ENCODE assay signal across 8 cellular contexts in the genomic region with DNA sequence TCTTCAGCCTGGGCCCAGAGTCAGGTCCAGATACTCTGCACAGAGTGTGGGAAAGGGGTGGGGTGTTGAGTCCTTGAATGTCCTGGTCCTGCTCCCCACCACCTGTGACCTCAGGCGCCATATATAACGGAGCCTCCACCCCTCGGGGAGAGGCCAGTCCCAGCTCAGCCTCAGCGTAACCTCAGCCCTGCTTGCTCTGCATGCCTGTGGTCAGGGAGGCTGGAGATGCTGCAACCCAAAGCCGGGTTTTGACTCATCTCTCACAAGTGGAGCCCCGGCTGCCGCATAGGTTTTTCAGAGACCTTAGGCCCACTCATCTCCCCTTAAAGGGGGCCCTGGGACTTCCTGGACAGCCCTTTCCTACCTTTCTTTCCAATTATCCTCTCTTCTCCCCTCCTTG. TPM values are rescaled to one million over a fixed set of nuclear protein-coding genes. Genes with fewer than 3 reads are reported as not detected.
DNase-seq lines count a peak whose midpoint lies in the region; ATAC-seq and TF ChIP-seq lines count a peak whose summit lies in the region.

No MANE protein-coding gene starts in this region.

- in situ Hi-C loops in ACHN (cut with HindIII; ENCODE audit: low pct_ligation_motif_present, low pct_unique_long_range_greater_than_20kb, low sequenced_read_pairs): no loop called here

- no peaks in the 10 kb centered on the region for H3K27me3 Mint-ChIP-seq in T-helper 1 cell treated with Interleukin-12 subunit alpha and Interleukin-12 subunit beta and Interleukin-4 antibody, amounts not matched to agents 30 μg/mL and 1 μg/mL, for 36 hours (ENCODE audit: low read depth)
- H3K27me3 Mint-ChIP-seq in glutamatergic neuron (ENCODE audit: unreplicated experiment): peaks cover 2% of the 10 kb centered on the region

- peak; percentile 86 for DNase-seq in ACHN
- DNase-seq in central memory CD4-positive, alpha-beta T cell: peak; percentile 41
- peak; percentile 60 to 74 (median 73) for DNase-seq in stimulated activated CD4-positive, alpha-beta T cell treated with anti-CD3 and anti-CD28 coated beads, Interleukin-12 subunit alpha, Interleukin-12 subunit beta, amount 100 ng/mL, for 48 hours (ENCODE audit: low read depth in 2 of 3, low spot score in 1 of 3)
- DNase-seq in glutamatergic neuron: no peak
- no peak for DNase-seq in NCI-H146 (lab: John Stamatoyannopoulos, UW)

- H3K4me1 Mint-ChIP-seq in T-helper 1 cell treated with Interleukin-12 subunit alpha and Interleukin-12 subunit beta and Interleukin-4 antibody, amounts not matched to agents 30 μg/mL and 1 μg/mL, for 36 hours (ENCODE audit: low read depth): peaks cover 52% of the 10 kb centered on the region
- H3K4me1 Mint-ChIP-seq in glutamatergic neuron (ENCODE audit: low read depth, unreplicated experiment): no peaks in the 10 kb centered on the region

- H3K4me3 Mint-ChIP-seq in T-helper 1 cell treated with Interleukin-12 subunit alpha and Interleukin-12 subunit beta and Interleukin-4 antibody, amounts not matched to agents 30 μg/mL and 1 μg/mL, for 36 hours: peak overlapping the region; percentile 85
- H3K4me3 Mint-ChIP-seq in glutamatergic neuron (ENCODE audit: unreplicated experiment): no peak overlapping the region

- ATAC-seq in HG03159 (IDR thresholded peaks at IDR 0.05; ENCODE audit: unreplicated experiment): peak; percentile 61

- TF ChIP-seq POLR2A in GM19193 (IDR thresholded peaks at IDR 0.05; ENCODE audit: extremely low read depth, insufficient read depth, insufficient read length): peak; percentile 69

- H3K36me3 Mint-ChIP-seq in T-helper 1 cell treated with Interleukin-12 subunit alpha and Interleukin-12 subunit beta and Interleukin-4 antibody, amounts not matched to agents 30 μg/mL and 1 μg/mL, for 36 hours (ENCODE audit: low read depth): peaks cover 36% of the 10 kb centered on the region
- H3K36me3 Mint-ChIP-seq in glutamatergic neuron (ENCODE audit: unreplicated experiment): no peaks in the 10 kb centered on the region

- peak overlapping the region; percentile 77 for H3K27ac Mint-ChIP-seq in T-helper 1 cell treated with Interleukin-12 subunit alpha and Interleukin-12 subunit beta and Interleukin-4 antibody, amounts not matched to agents 30 μg/mL and 1 μg/mL, for 36 hours
- H3K27ac Mint-ChIP-seq in glutamatergic neuron (ENCODE audit: unreplicated experiment): no peak overlapping the region

- no peaks in the 10 kb centered on the region for H3K9me3 Mint-ChIP-seq in T-helper 1 cell treated with Interleukin-12 subunit alpha and Interleukin-12 subunit beta and Interleukin-4 antibody, amounts not matched to agents 30 μg/mL and 1 μg/mL, for 36 hours
- peaks cover 3% of the 10 kb centered on the region for H3K9me3 Mint-ChIP-seq in glutamatergic neuron (ENCODE audit: unreplicated experiment)

- no peak for TF ChIP-seq CTCF in glutamatergic neuron (IDR thresholded peaks at IDR 0.05; ENCODE audit: partially characterized antibody, unreplicated experiment)

RNA-seq across cellular contexts. Expression of a gene that starts 1.3 kb away (rescaled TPM):
- not detected for total RNA-seq in glutamatergic neuron (ENCODE audit: unreplicated experiment)

RNA-seq across cellular contexts. Expression of a gene that starts 25.0 kb away (rescaled TPM):
- 34.5 TPM for total RNA-seq in glutamatergic neuron (ENCODE audit: unreplicated experiment)

RNA-seq across cellular contexts. Expression of a gene that starts 25.2 kb away (rescaled TPM):
- 38.2 TPM for total RNA-seq in glutamatergic neuron (ENCODE audit: unreplicated experiment)

RNA-seq across cellular contexts. Expression of a gene that starts 26.3 kb away (rescaled TPM):
- total RNA-seq in glutamatergic neuron (ENCODE audit: unreplicated experiment): 0.27 TPM

Comparison
In these comparisons a context has a peak if more than half of its experiments do, and no peak if none do; other contexts are left out.
1. DNase-seq: peak in ACHN (single experiment), central memory CD4-positive, alpha-beta T cell (single experiment) and stimulated activated CD4-positive, alpha-beta T cell treated with anti-CD3 and anti-CD28 coated beads, Interleukin-12 subunit alpha, Interleukin-12 subunit beta, amount 100 ng/mL, for 48 hours (3 of 3); none in glutamatergic neuron (single experiment) and NCI-H146 (single experiment).